ENCODE assay signal across 19 cellular contexts in genomic region chr1:2407166-2407990, GRCh38. TPM values are rescaled to one million over a fixed set of nuclear protein-coding genes. Genes with fewer than 3 reads are reported as not detected.
DNase-seq lines count a peak whose midpoint lies in the region; ATAC-seq, FAIRE-seq and TF ChIP-seq lines count a peak whose summit lies in the region.
"Had no signal": no experiment of that assay in that cellular context is flagged by ENCODE, and none has a peak within 500 bp of the region (broad histone marks: within the 10 kb centered on the region; RNA-seq: fewer than 3 reads in every experiment).

No MANE protein-coding gene starts in this region.

- H3K27ac ChIP-seq in GM12878 (ENCODE audit: control insufficient read depth, insufficient read depth): no peak overlapping the region
- no peak overlapping the region for H3K27ac ChIP-seq in substantia nigra (ENCODE audit: low read depth, low read length, poor library complexity, severe bottlenecking)

- in situ Hi-C loops in GM12878 (cut with MboI): no loop called here

- BruUV-seq in Calu3 (replicated peaks; lab: Mats Ljungman, UMichigan): no TSS peak
- BruUV-seq in GM12878 (replicated peaks; lab: Mats Ljungman, UMichigan): no TSS peak

- H3K79me2 ChIP-seq in GM12878 (ENCODE audit: control insufficient read depth, insufficient read depth, low read length): peaks cover 9% of the 10 kb centered on the region

- H4K20me1 ChIP-seq in GM12878 (ENCODE audit: control insufficient read depth, insufficient read depth): no peaks in the 10 kb centered on the region

- SMC1A ChIA-PET in GM12878 (lab: Charles Lee; ENCODE audit: uncharacterized antibody, unreplicated experiment): no interaction called here

- peak; percentile 56; the same call in 1 of the 2 replicates for TF ChIP-seq POLR2A in GM12878 (IDR thresholded peaks at IDR 0.05; ENCODE audit: low read depth, low read length)

- WGBS in GM12878 (ENCODE audit: insufficient coverage, insufficient replicate concordance, low lambda C conversion rate, missing lambda C conversion rate): 82% methylated on average over 22 of the region's 25 CpGs

- no peaks in the 10 kb centered on the region for H3K9me3 ChIP-seq in GM12878 (replicated peaks; ENCODE audit: control insufficient read depth, insufficient read depth, low read length)
- H3K9me3 ChIP-seq: Caco-2, MG63 had no signal

- H3K27me3 Mint-ChIP-seq in CD14-positive monocyte (ENCODE audit: low read depth in 3 of 3) (peaks cover 0 to 4% (median 2%) of the 10 kb centered on the region in 3 donors), Calu3 (ENCODE audit: unreplicated experiment) (no peaks in the 10 kb centered on the region), neural crest cell (ENCODE audit: low read depth) (no peaks in the 10 kb centered on the region)

- no peak overlapping the region for H3K4me3 Mint-ChIP-seq in CD14-positive monocyte
- H3K4me3 Mint-ChIP-seq in Calu3 (ENCODE audit: low read depth, unreplicated experiment): no peak overlapping the region
- H3K4me3 Mint-ChIP-seq in neural crest cell: peak overlapping the region; percentile 79

- no peaks in the 10 kb centered on the region for H3K27me3 ChIP-seq in GM12878 (replicated peaks in 1 of 2; ENCODE audit: control insufficient read depth in 2 of 2, insufficient read depth in 2 of 2, low read length in 1 of 2)
- H3K27me3 ChIP-seq: MG63 had no signal

- FAIRE-seq in GM12878 (lab: Jason Lieb, UNC): no peak
- FAIRE-seq: GM19239, H54 had no signal

- H2AFZ ChIP-seq in GM12878 (ENCODE audit: control insufficient read depth, low read depth, low read length): no peak overlapping the region

- intact Hi-C loops in CD14-positive monocyte (cut with micrococcal nuclease): no loop called here
- intact Hi-C loops in Calu3 (cut with micrococcal nuclease; ENCODE audit: unreplicated experiment): no loop called here
- intact Hi-C loops in GM12878 (cut with micrococcal nuclease; ENCODE audit: unreplicated experiment): no loop called here

- H3K4me1 Mint-ChIP-seq in CD14-positive monocyte: peaks cover 5% of the 10 kb centered on the region
- H3K4me1 Mint-ChIP-seq in Calu3 (ENCODE audit: low read depth, unreplicated experiment): no peaks in the 10 kb centered on the region
- no peaks in the 10 kb centered on the region for H3K4me1 Mint-ChIP-seq in neural crest cell

- no peak overlapping the region for H3K4me3 ChIP-seq in GM12878
- H3K4me3 ChIP-seq: MG63 had no signal

- ATAC-seq in GM12878 (no peak), GM19452 (IDR thresholded peaks at IDR 0.05; ENCODE audit: unreplicated experiment) (no peak)
- ATAC-seq: Right ventricle myocardium inferior had no signal

- H3K27ac Mint-ChIP-seq in CD14-positive monocyte (peak overlapping the region in 6 of 7 donors; percentile 15 to 49 (median 30)), Calu3 (ENCODE audit: unreplicated experiment) (peak overlapping the region; percentile 73), neural crest cell (ENCODE audit: unreplicated experiment) (no peak overlapping the region)

- TF ChIP-seq CTCF in CD14-positive monocyte (IDR thresholded peaks at IDR 0.05) (no peak), Calu3 (IDR thresholded peaks at IDR 0.05; ENCODE audit: unreplicated experiment) (no peak), GM12878 (IDR thresholded peaks at IDR 0.05 in 2 of 3, conservative IDR thresholded peaks at IDR 0.05 in 1 of 3; ENCODE audit: control insufficient read depth in 2 of 3, extremely low read depth in 1 of 3, insufficient read depth in 1 of 3, low read depth in 3 of 3, low read length in 3 of 3) (no peak), neural crest cell (conservative IDR thresholded peaks at IDR 0.05) (no peak)

- CTCF ChIA-PET in Calu3 (lab: Charles Lee): interaction anchor here (0.6 kb wide), 1 partner anchor 372 kb away, joined by 3 read pairs; no protein-coding TSS in a partner anchor
- CTCF ChIA-PET in GM12878 (lab: Yijun Ruan, JAX): interaction anchor here (1.5 kb wide), 1 partner anchor 212 kb away, joined by 4 read pairs; the partner anchor contains the start of gene FAAP20

- no peak for TF ChIP-seq RAD21 in GM12878 (IDR thresholded peaks at IDR 0.05; ENCODE audit: insufficient read depth, low read depth, low read length)

- DNase-seq in CD14-positive monocyte (ENCODE audit: low spot score): no peak
- DNase-seq in Calu3: no peak
- DNase-seq in GM12878 (ENCODE audit: low read depth, low spot score): no peak
- DNase-seq in neural crest cell (ENCODE audit: low read depth, low spot score): no peak
- DNase-seq in SKM-1 treated with dmso at 0.1 percent for 144 hours (lab: John Stamatoyannopoulos, UW; ENCODE audit: unreplicated experiment): no peak
- DNase-seq in substantia nigra (lab: John Stamatoyannopoulos, UW): no peak
- DNase-seq: ACHN, AML-193, Caco-2, EL, Karpas-422, MG63, NCI-H1092 treated with DMSO at 0.1 percent for 48 hours, NCI-H1694, NCI-H2227 treated with DMSO at 0.1 percent for 48 hours had no signal

- no peak overlapping the region for H3K4me2 ChIP-seq in GM12878 (ENCODE audit: control insufficient read depth, insufficient read depth)

- H3K9ac ChIP-seq in GM12878 (ENCODE audit: control insufficient read depth, insufficient read depth, low read length): no peak overlapping the region

- H3K4me1 ChIP-seq in GM12878 (ENCODE audit: control insufficient read depth, insufficient read depth, low read length): peaks cover 4% of the 10 kb centered on the region; the same call in 1 of the 2 replicates
- H3K4me1 ChIP-seq: Caco-2 had no signal

- H3K36me3 ChIP-seq in GM12878 (ENCODE audit: control insufficient read depth in 2 of 2, insufficient read depth in 2 of 2, low read length in 1 of 2): peaks cover 9 to 12% of the 10 kb centered on the region in 2 experiments

- POLR2A ChIA-PET in GM12878 (lab: Charles Lee): no interaction called here

- H3K36me3 Mint-ChIP-seq in CD14-positive monocyte (peaks cover 38 to 57% of the 10 kb centered on the region in 2 donors), Calu3 (ENCODE audit: insufficient read depth, unreplicated experiment) (peaks cover 67% of the 10 kb centered on the region), neural crest cell (ENCODE audit: low read depth) (no peaks in the 10 kb centered on the region)

- RAD21 ChIA-PET in GM12878 (lab: Charles Lee; ENCODE audit: unreplicated experiment): no interaction called here

- H3K9me3 Mint-ChIP-seq in CD14-positive monocyte: no peaks in the 10 kb centered on the region
- no peaks in the 10 kb centered on the region for H3K9me3 Mint-ChIP-seq in Calu3 (ENCODE audit: low read depth, unreplicated experiment)
- no peaks in the 10 kb centered on the region for H3K9me3 Mint-ChIP-seq in neural crest cell

- TF ChIP-seq EP300 in GM12878 (IDR thresholded peaks at IDR 0.05; ENCODE audit: borderline replicate concordance in 1 of 2, control insufficient read depth in 1 of 2, low read depth in 2 of 2, low read length in 2 of 2): no peak

RNA-seq across cellular contexts. Expression of gene PEX10, which starts 5.0 kb away (rescaled TPM):
- polyA plus RNA-seq in CD14-positive monocyte (10 to 100 TPM in 1 of 2 donors, 1 to 10 TPM in 1; 8.2 to 10.5 TPM), GM12878 (2011; rRNA removed) (4.3 and 6.1 TPM in 2 replicates), GM12878 (2014; fragmentation: Illumina TruSeq; extraction: Trizol) (3.8 and 5.6 TPM in 2 replicates), GM12878 (2014; fragmentation: Nextera tagmentation; extraction: Ambion mirVana) (under 1 TPM in 1 of 2 experiments, not detected in 1; 0.24 TPM), GM12878 (2014; rRNA removed) (19.4 and 20.8 TPM in 2 replicates), GM12878 (2016; fragmentation: Nextera tagmentation; extraction: Ambion mirVana) (10 to 100 TPM; 18.9 to 19.7 TPM)
- total RNA-seq in Calu3 (2022) (22.3 and 24.0 TPM in 2 replicates), GM12878 (2014; rRNA removed) (23.7 and 24.9 TPM in 2 replicates), GM12878 (2014; rRNA removed; fragmentation: Illumina TruSeq; extraction: Trizol) (7.4 TPM in 2 replicates), GM12878 (2021) (16.4 and 16.8 TPM in 2 replicates), neural crest cell (31.2 and 31.9 TPM in 2 replicates)
- 11.8 and 15.1 TPM in 2 replicates for total RNA-seq in GM12878 (2013; cell fraction: nucleolus; rRNA removed)
- polyA plus RNA-seq in GM12878 (2011; ENCODE audit: low read depth): 4.1 TPM
- polyA plus RNA-seq in GM12878 (2011; cell fraction: cytosol; rRNA removed): 8.3 and 11.2 TPM in 2 replicates
- 21.3 and 22.1 TPM in 2 replicates for polyA plus RNA-seq in GM12878 (2011; cell fraction: nucleus; rRNA removed)
- 10.0 and 13.2 TPM in 2 replicates for polyA plus RNA-seq in GM12878 (2012)
- 3.0 and 5.2 TPM in 2 replicates for polyA minus RNA-seq in GM12878 (2011; rRNA and poly(A)+ RNA removed)
- 2.9 and 3.4 TPM in 2 replicates for polyA minus RNA-seq in GM12878 (2011; cell fraction: cytosol; rRNA and poly(A)+ RNA removed)
- 3.9 and 5.9 TPM in 2 replicates for polyA minus RNA-seq in GM12878 (2011; cell fraction: nucleus; rRNA and poly(A)+ RNA removed)

RNA-seq across cellular contexts. Expression of gene RER1, which starts 15.7 kb away (rescaled TPM):
- polyA plus RNA-seq in CD14-positive monocyte: 100 to 1,000 TPM; 193 to 235 TPM
- total RNA-seq in Calu3 (2022): 118 and 120 TPM in 2 replicates
- 63.7 and 66.3 TPM in 2 replicates for total RNA-seq in GM12878 (2013; cell fraction: nucleolus; rRNA removed)
- total RNA-seq in GM12878 (2014; rRNA removed): 82.1 and 105 TPM in 2 replicates
- 80.8 and 84.8 TPM in 2 replicates for total RNA-seq in GM12878 (2014; rRNA removed; fragmentation: Illumina TruSeq; extraction: Trizol)
- total RNA-seq in GM12878 (2021): 145 and 149 TPM in 2 replicates
- 26.0 TPM for polyA plus RNA-seq in GM12878 (2011; ENCODE audit: low read depth)
- 194 and 216 TPM in 2 replicates for polyA plus RNA-seq in GM12878 (2011; rRNA removed)
- polyA plus RNA-seq in GM12878 (2011; cell fraction: cytosol; rRNA removed): 152 and 242 TPM in 2 replicates
- polyA plus RNA-seq in GM12878 (2011; cell fraction: nucleus; rRNA removed): 185 and 207 TPM in 2 replicates
- polyA plus RNA-seq in GM12878 (2012): 81.4 and 94.1 TPM in 2 replicates
- 172 and 189 TPM in 2 replicates for polyA plus RNA-seq in GM12878 (2014; fragmentation: Illumina TruSeq; extraction: Trizol)
- 10 to 100 TPM; 29.2 to 48.5 TPM for polyA plus RNA-seq in GM12878 (2014; fragmentation: Nextera tagmentation; extraction: Ambion mirVana)
- polyA plus RNA-seq in GM12878 (2014; rRNA removed): 105 and 124 TPM in 2 replicates
- polyA plus RNA-seq in GM12878 (2016; fragmentation: Nextera tagmentation; extraction: Ambion mirVana): 100 to 1,000 TPM; 268 to 274 TPM
- polyA minus RNA-seq in GM12878 (2011; rRNA and poly(A)+ RNA removed): 151 and 226 TPM in 2 replicates
- polyA minus RNA-seq in GM12878 (2011; cell fraction: cytosol; rRNA and poly(A)+ RNA removed): 29.3 and 33.4 TPM in 2 replicates
- polyA minus RNA-seq in GM12878 (2011; cell fraction: nucleus; rRNA and poly(A)+ RNA removed): 18.0 and 21.5 TPM in 2 replicates
- 108 and 111 TPM in 2 replicates for total RNA-seq in neural crest cell

RNA-seq across cellular contexts. Expression of gene MORN1, which starts 16.0 kb away (rescaled TPM):
- polyA plus RNA-seq in CD14-positive monocyte (1 to 10 TPM; 1.5 to 1.7 TPM), GM12878 (2011; rRNA removed) (2.3 and 3.5 TPM in 2 replicates), GM12878 (2014; fragmentation: Illumina TruSeq; extraction: Trizol) (1.7 and 2.0 TPM in 2 replicates), GM12878 (2014; fragmentation: Nextera tagmentation; extraction: Ambion mirVana) (1 to 10 TPM in 1 of 2 experiments, under 1 TPM in 1; 0.76 to 1.8 TPM), GM12878 (2014; rRNA removed) (6.8 and 7.7 TPM in 2 replicates), GM12878 (2016; fragmentation: Nextera tagmentation; extraction: Ambion mirVana) (1 to 10 TPM; 5.7 to 7.3 TPM)
- total RNA-seq in Calu3 (2022) (23.2 and 25.9 TPM in 2 replicates), GM12878 (2014; rRNA removed) (7.9 and 8.7 TPM in 2 replicates), GM12878 (2014; rRNA removed; fragmentation: Illumina TruSeq; extraction: Trizol) (4.4 and 5.2 TPM in 2 replicates), GM12878 (2021) (5.8 and 7.4 TPM in 2 replicates), neural crest cell (23.7 and 24.4 TPM in 2 replicates)
- total RNA-seq in GM12878 (2013; cell fraction: nucleolus; rRNA removed): 60.7 and 66.2 TPM in 2 replicates
- 2.5 TPM for polyA plus RNA-seq in GM12878 (2011; ENCODE audit: low read depth)
- 3.2 and 3.6 TPM in 2 replicates for polyA plus RNA-seq in GM12878 (2011; cell fraction: cytosol; rRNA removed)
- polyA plus RNA-seq in GM12878 (2011; cell fraction: nucleus; rRNA removed): 8.8 and 10.2 TPM in 2 replicates
- 4.5 and 5.2 TPM in 2 replicates for polyA plus RNA-seq in GM12878 (2012)
- 5.5 and 7.8 TPM in 2 replicates for polyA minus RNA-seq in GM12878 (2011; rRNA and poly(A)+ RNA removed)
- polyA minus RNA-seq in GM12878 (2011; cell fraction: cytosol; rRNA and poly(A)+ RNA removed): 1.9 and 2.1 TPM in 2 replicates
- 6.2 and 9.4 TPM in 2 replicates for polyA minus RNA-seq in GM12878 (2011; cell fraction: nucleus; rRNA and poly(A)+ RNA removed)
